ENCODE assay signal across 2 cellular contexts in the genomic region with DNA sequence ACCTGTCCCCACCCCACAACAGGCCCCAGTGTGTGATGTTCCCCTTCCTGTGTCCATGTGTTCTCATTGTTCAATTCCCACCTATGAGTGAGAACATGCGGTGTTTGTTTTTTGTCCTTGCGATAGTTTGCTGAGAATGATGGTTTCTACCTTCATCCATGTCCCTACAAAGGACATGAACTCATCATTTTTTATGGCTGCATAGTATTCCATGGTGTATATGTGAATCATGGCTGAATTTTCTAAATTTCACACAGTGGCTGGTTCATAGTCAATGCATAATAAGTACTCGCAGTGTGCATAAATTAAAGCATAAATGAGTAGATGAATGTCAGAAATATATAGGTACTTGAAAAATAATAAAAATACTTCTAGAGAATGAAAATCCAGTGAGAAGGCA.
TF ChIP-seq lines count a peak whose summit lies in the region.

No MANE protein-coding gene starts in this region.

TF ChIP-seq in HEK293, 187 proteins besides CTCF, POLR2A, EP300 and RAD21:
- peak; percentile 58 for TF ChIP-seq ZNF146 (tag by site-specific recombination; IDR thresholded peaks at IDR 0.05)

TF ChIP-seq in K562, 482 proteins besides CTCF, POLR2A, EP300 and RAD21:
- TF ChIP-seq ZNF146 (CRISPR knock-in tag; IDR thresholded peaks at IDR 0.05; ENCODE audit: unreplicated experiment) (peak; percentile 51), RBM25 (IDR thresholded peaks at IDR 0.05; ENCODE audit: low read depth, low read length, severe bottlenecking) (peak; percentile 22)
